18 cellular contexts compared by ENCODE assay signal in genomic region chr14:71382315-71382714, GRCh38.
DNase-seq lines count a peak whose midpoint lies in the region; ATAC-seq, FAIRE-seq and TF ChIP-seq lines count a peak whose summit lies in the region.
"Had no signal": no experiment of that assay in that cellular context is flagged by ENCODE, and none has a peak within 500 bp of the region (broad histone marks: within the 10 kb centered on the region; RNA-seq: fewer than 3 reads in every experiment).

No MANE protein-coding gene starts in this region.

- DNase-seq in GM19239 (ENCODE audit: insufficient read length, low spot score) = no peak
- DNase-seq in chondrocyte (ENCODE audit: low spot score) = no peak
- DNase-seq in naive B cell = no peak
- no peak for DNase-seq in NCI-H187 treated with DMSO at 0.1 percent for 48 hours (lab: John Stamatoyannopoulos, UW)
- no peak for DNase-seq in hepatic stellate cell (ENCODE audit: low spot score)
- no peak for DNase-seq in NCI-H1694 (lab: John Stamatoyannopoulos, UW)
- no peak for DNase-seq in kidney tubule cell (ENCODE audit: low spot score)
- DNase-seq: CD4-positive, alpha-beta T cell; COR-L47; DMS 273 treated with DMSO at 0.1 percent for 48 hours; DMS79 treated with DMSO at 0.1 percent for 48 hours; GOT3; HCEC 1CT; Karpas-422; NCI-H1930; NCI-H510A; SHP77 treated with DMSO at 0.1 percent for 48 hours; SK-N-SH had no signal

- peak; percentile 4 for FAIRE-seq in GM19239 (lab: Jason Lieb, UNC)

- TF ChIP-seq CTCF in chondrocyte (IDR thresholded peaks at IDR 0.05) = no peak

- H3K9me3 Mint-ChIP-seq in chondrocyte (ENCODE audit: low read depth) (no peaks in the 10 kb centered on the region), naive B cell (peaks cover 0 to 7% (median 0%) of the 10 kb centered on the region in 7 donors)
- H3K9me3 Mint-ChIP-seq: CD4-positive, alpha-beta T cell had no signal

- H3K4me3 Mint-ChIP-seq in chondrocyte (ENCODE audit: unreplicated experiment) (no peak overlapping the region), naive B cell (peak overlapping the region in 5 of 8 donors; percentile 2 to 86 (median 62))
- H3K4me3 Mint-ChIP-seq: CD4-positive, alpha-beta T cell had no signal

- peak overlapping the region; percentile 19 for H3K27ac Mint-ChIP-seq in chondrocyte (ENCODE audit: unreplicated experiment)
- peak overlapping the region; percentile 7 to 97 (median 86) for H3K27ac Mint-ChIP-seq in naive B cell
- H3K27ac Mint-ChIP-seq: CD4-positive, alpha-beta T cell had no signal

- H3K27me3 Mint-ChIP-seq in chondrocyte (ENCODE audit: low read depth) (no peaks in the 10 kb centered on the region), naive B cell (no peaks in the 10 kb centered on the region)
- H3K27me3 Mint-ChIP-seq: CD4-positive, alpha-beta T cell had no signal

- peaks cover 6% of the 10 kb centered on the region for H3K36me3 Mint-ChIP-seq in chondrocyte (ENCODE audit: low read depth)
- H3K36me3 Mint-ChIP-seq in naive B cell = peaks cover 0 to 21% of the 10 kb centered on the region in 2 donors

- H3K4me1 Mint-ChIP-seq in chondrocyte (ENCODE audit: low read depth) (peaks cover 77% of the 10 kb centered on the region), naive B cell (peaks cover 69 to 93% (median 77%) of the 10 kb centered on the region in 3 donors)

- no peak for ATAC-seq in naive B cell (ENCODE audit: low read depth in 2 of 2)
